ENCODE assay signal across 20 cellular contexts in the genomic region with DNA sequence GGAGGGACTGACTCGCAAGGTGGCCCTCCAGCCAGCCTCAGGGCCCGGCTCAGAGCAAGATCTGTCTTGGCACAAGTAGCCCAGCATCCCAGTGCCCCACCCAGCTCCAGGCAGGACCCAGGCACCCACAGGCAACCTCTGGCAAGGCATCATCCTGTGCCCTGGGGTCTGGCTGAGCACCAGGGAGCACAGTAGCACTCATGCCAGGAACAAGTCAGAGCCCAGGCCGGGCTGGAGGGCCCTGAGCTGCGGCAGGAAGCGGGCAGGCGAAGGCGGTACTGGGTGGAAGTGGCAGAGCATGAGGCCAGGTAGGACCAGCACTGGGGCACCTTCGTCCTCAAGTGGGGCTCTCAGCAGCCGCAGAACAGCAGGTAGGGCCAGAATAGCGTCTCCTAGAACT. TPM values are rescaled to one million over a fixed set of nuclear protein-coding genes. Genes with fewer than 3 reads are reported as not detected.
DNase-seq lines count a peak whose midpoint lies in the region; ATAC-seq, FAIRE-seq and TF ChIP-seq lines count a peak whose summit lies in the region.
"Had no signal": no experiment of that assay in that cellular context is flagged by ENCODE, and none has a peak within 500 bp of the region (broad histone marks: within the 10 kb centered on the region; RNA-seq: fewer than 3 reads in every experiment).

No MANE protein-coding gene starts in this region.

- FAIRE-seq in kidney (lab: Jason Lieb, UNC), result no peak
- FAIRE-seq: A204.1, G401.6, GM19239 had no signal

- H3K4me1 Mint-ChIP-seq in natural killer cell treated with Interleukin-12 subunit alpha and Interleukin-12 subunit beta and Interleukin-15 and Interleukin-18, amount 100 ng/mL, for 72 hours (ENCODE audit: low read depth in 2 of 2), result peaks cover 0 to 7% of the 10 kb centered on the region in 2 donors
- no peaks in the 10 kb centered on the region for H3K4me1 Mint-ChIP-seq in natural killer cell
- H3K4me1 Mint-ChIP-seq: H9 had no signal

- H3K27me3 ChIP-seq in mucosa of rectum (ENCODE audit: control insufficient read depth in 2 of 2, insufficient read depth in 2 of 2, low read length in 2 of 2), result peaks cover 8 to 11% of the 10 kb centered on the region in 2 donors

- H3K27me3 Mint-ChIP-seq in natural killer cell treated with Interleukin-12 subunit alpha and Interleukin-12 subunit beta and Interleukin-15 and Interleukin-18, amount 100 ng/mL, for 72 hours, result peaks cover 19 to 26% of the 10 kb centered on the region in 2 donors
- peaks cover 21 to 46% of the 10 kb centered on the region in 2 donors for H3K27me3 Mint-ChIP-seq in natural killer cell (ENCODE audit: low read depth in 2 of 2)

- intact Hi-C loops in natural killer cell (cut with micrococcal nuclease), result no loop called here
- intact Hi-C loops in kidney (cut with DNase I), result no loop called here

- no peaks in the 10 kb centered on the region for H3K4me1 ChIP-seq in kidney (ENCODE audit: control insufficient read depth in 1 of 2, insufficient read depth in 1 of 2, low read depth in 1 of 2, low read length in 2 of 2)
- peaks cover 22 to 34% of the 10 kb centered on the region in 2 donors for H3K4me1 ChIP-seq in mucosa of rectum (ENCODE audit: control insufficient read depth in 2 of 2, insufficient read depth in 2 of 2, low read length in 2 of 2)
- H3K4me1 ChIP-seq: BE2C had no signal

- H3K4me3 ChIP-seq in kidney (ENCODE audit: low read length in 2 of 2), result no peak overlapping the region
- H3K4me3 ChIP-seq in mucosa of rectum (ENCODE audit: low read length in 2 of 2), result peak overlapping the region in 1 of 2 donors; percentile 3

- H3K9ac ChIP-seq in kidney (ENCODE audit: low read length in 2 of 2) (no peak overlapping the region), mucosa of rectum (ENCODE audit: low read depth in 1 of 2, low read length in 2 of 2) (no peak overlapping the region)

- H3K9me3 ChIP-seq in kidney (ENCODE audit: control insufficient read depth in 1 of 2, low read length in 2 of 2) (no peaks in the 10 kb centered on the region), mucosa of rectum (ENCODE audit: control insufficient read depth in 2 of 2, low read length in 2 of 2) (no peaks in the 10 kb centered on the region)
- H3K9me3 ChIP-seq: BE2C had no signal

- ATAC-seq in natural killer cell treated with Interleukin-12 subunit alpha and Interleukin-12 subunit beta and Interleukin-15 and Interleukin-18, amount 100 ng/mL, for 72 hours, result no peak
- ATAC-seq in natural killer cell (no peak), HG02798 (IDR thresholded peaks at IDR 0.05; ENCODE audit: poor library complexity, unreplicated experiment) (no peak), HG03460 (IDR thresholded peaks at IDR 0.05; ENCODE audit: unreplicated experiment) (no peak)

- no peaks in the 10 kb centered on the region for H3K9me3 Mint-ChIP-seq in natural killer cell treated with Interleukin-12 subunit alpha and Interleukin-12 subunit beta and Interleukin-15 and Interleukin-18, amount 100 ng/mL, for 72 hours
- H3K9me3 Mint-ChIP-seq in natural killer cell, result no peaks in the 10 kb centered on the region

- no peaks in the 10 kb centered on the region for H3K36me3 Mint-ChIP-seq in natural killer cell treated with Interleukin-12 subunit alpha and Interleukin-12 subunit beta and Interleukin-15 and Interleukin-18, amount 100 ng/mL, for 72 hours
- H3K36me3 Mint-ChIP-seq in natural killer cell, result no peaks in the 10 kb centered on the region
- H3K36me3 Mint-ChIP-seq: CD4-positive, alpha-beta memory T cell had no signal

- no peak for TF ChIP-seq CTCF in natural killer cell (IDR thresholded peaks at IDR 0.05)
- TF ChIP-seq CTCF in kidney (IDR thresholded peaks at IDR 0.05; ENCODE audit: borderline replicate concordance, extremely low read depth, insufficient read depth), result no peak

- no peak overlapping the region for H3K4me3 Mint-ChIP-seq in natural killer cell treated with Interleukin-12 subunit alpha and Interleukin-12 subunit beta and Interleukin-15 and Interleukin-18, amount 100 ng/mL, for 72 hours
- no peak overlapping the region for H3K4me3 Mint-ChIP-seq in natural killer cell
- H3K4me3 Mint-ChIP-seq: CD4-positive, alpha-beta memory T cell; H9 had no signal

- H3K27ac Mint-ChIP-seq in natural killer cell treated with Interleukin-12 subunit alpha and Interleukin-12 subunit beta and Interleukin-15 and Interleukin-18, amount 100 ng/mL, for 72 hours, result no peak overlapping the region
- H3K27ac Mint-ChIP-seq in natural killer cell, result no peak overlapping the region
- H3K27ac Mint-ChIP-seq: H9 had no signal

- H3K36me3 ChIP-seq in kidney (ENCODE audit: control insufficient read depth in 1 of 2, insufficient read depth in 2 of 2, low read length in 2 of 2) (no peaks in the 10 kb centered on the region), mucosa of rectum (ENCODE audit: control insufficient read depth in 2 of 2, insufficient read depth in 2 of 2, low read length in 2 of 2) (no peaks in the 10 kb centered on the region)
- H3K36me3 ChIP-seq: BE2C had no signal

- H3K27ac ChIP-seq in kidney (ENCODE audit: low read depth in 2 of 2, low read length in 2 of 2), result no peak overlapping the region
- H3K27ac ChIP-seq in mucosa of rectum (ENCODE audit: low read depth in 2 of 2, low read length in 2 of 2), result peak overlapping the region; percentile 34 to 68
- H3K27ac ChIP-seq: C4-2B, HL-60 had no signal

- DNase-seq in natural killer cell treated with Interleukin-12 subunit alpha and Interleukin-12 subunit beta and Interleukin-15 and Interleukin-18, amount 100 ng/mL, for 72 hours (ENCODE audit: low spot score), result peak; percentile 34
- DNase-seq in natural killer cell, result no peak
- DNase-seq in kidney, result peak; percentile 68
- DNase-seq in NCI-H2107 (lab: John Stamatoyannopoulos, UW), result no peak
- DNase-seq: BE2C; CD4-positive, alpha-beta memory T cell; DMS153; DMS79 treated with DMSO at 0.1 percent for 48 hours; EL; GOT3; H9 had no signal

RNA-seq across cellular contexts. Expression of gene DIO3, which starts 5.2 kb away (rescaled TPM):
- not detected for total RNA-seq in natural killer cell treated with Interleukin-12 subunit alpha and Interleukin-12 subunit beta and Interleukin-15 and Interleukin-18, amount 100 ng/mL, for 72 hours
- total RNA-seq in natural killer cell (not detected), kidney (0.94 TPM)
- 0.17 TPM for polyA plus RNA-seq in kidney (ENCODE audit: insufficient read depth, low read depth, low replicate concordance)
- total RNA-seq: CD4-positive, alpha-beta memory T cell; H9 had no signal
- polyA plus RNA-seq: AG04450; CD4-positive, alpha-beta memory T cell had no signal

Comparison
In these comparisons a context has a peak if more than half of its experiments do, and no peak if none do; other contexts are left out.
1. DNase-seq: peak in natural killer cell treated with Interleukin-12 subunit alpha and Interleukin-12 subunit beta and Interleukin-15 and Interleukin-18, amount 100 ng/mL, for 72 hours (single experiment) and kidney (single experiment); none in natural killer cell (single experiment) and NCI-H2107 (single experiment).
2. H3K27ac ChIP-seq: peak in mucosa of rectum (2 of 2); none in kidney (0 of 2).